32 cellular contexts compared by ENCODE assay signal in the genomic region with DNA sequence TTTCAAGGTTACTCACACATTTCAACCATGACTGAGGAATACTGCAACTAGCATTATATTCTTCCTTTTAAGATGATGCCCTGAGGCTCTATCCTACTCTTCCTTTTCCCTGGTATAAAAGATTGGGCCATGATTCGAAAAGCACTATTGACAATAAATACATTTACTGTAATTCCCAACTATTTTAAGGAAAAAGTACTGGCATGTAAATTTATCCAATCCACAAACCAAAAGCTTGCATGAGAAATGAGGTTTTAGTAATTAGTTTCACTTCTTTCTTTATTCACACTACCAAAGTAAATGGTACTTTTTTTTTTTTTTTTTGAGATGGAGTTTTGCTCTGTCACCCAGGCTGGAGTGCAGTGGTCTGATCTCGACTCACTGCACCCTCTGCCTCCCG.
"Had no signal": no experiment of that assay in that cellular context is flagged by ENCODE, and none has a peak within 500 bp of the region (broad histone marks: within the 10 kb centered on the region; RNA-seq: fewer than 3 reads in every experiment).

No MANE protein-coding gene starts in this region.

- H3K4me3 Mint-ChIP-seq: activated CD4-positive, alpha-beta memory T cell treated with anti-CD3 and anti-CD28 coated beads, Interleukin-2, amount 10 ng/mL, durations not matched to agents 7 days and 5 days; activated CD4-positive, alpha-beta T cell treated with anti-CD3 and anti-CD28 coated beads, Interleukin-2, amount 10 ng/mL, durations not matched to agents 7 days and 5 days; activated naive CD4-positive, alpha-beta T cell treated with anti-CD3 and anti-CD28 coated beads, Interleukin-2, amount 10 ng/mL, durations not matched to agents 7 days and 5 days; activated naive CD8-positive, alpha-beta T cell treated with anti-CD3 and anti-CD28 coated beads for 36 hours; activated naive CD8-positive, alpha-beta T cell treated with anti-CD3 and anti-CD28 coated beads, Interleukin-2, amount 50 U/mL, for 24 hours; activated T-cell treated with anti-CD3 and anti-CD28 coated beads, Interleukin-2, amount 50 U/mL, for 24 hours; activated T-cell treated with anti-CD3 and anti-CD28 coated beads, Interleukin-2, amount 50 U/mL, for 72 hours; effector memory CD8-positive, alpha-beta T cell; WTC11 had no signal

- H3K9me3 Mint-ChIP-seq: activated CD4-positive, alpha-beta T cell treated with anti-CD3 and anti-CD28 coated beads, Interleukin-2, amount 10 ng/mL, durations not matched to agents 7 days and 5 days; activated naive CD4-positive, alpha-beta T cell treated with anti-CD3 and anti-CD28 coated beads, Interleukin-2, amount 10 ng/mL, durations not matched to agents 7 days and 5 days; activated naive CD8-positive, alpha-beta T cell treated with anti-CD3 and anti-CD28 coated beads, Interleukin-2, amount 50 U/mL, for 24 hours; effector memory CD8-positive, alpha-beta T cell; WTC11 had no signal

- H3K4me3 ChIP-seq: adrenal gland, body of pancreas, esophagus muscularis mucosa, gastrocnemius medialis, heart left ventricle had no signal

- H3K4me1 Mint-ChIP-seq: activated CD4-positive, alpha-beta memory T cell treated with anti-CD3 and anti-CD28 coated beads, Interleukin-2, amount 10 ng/mL, durations not matched to agents 7 days and 5 days; activated CD4-positive, alpha-beta T cell treated with anti-CD3 and anti-CD28 coated beads, Interleukin-2, amount 10 ng/mL, durations not matched to agents 7 days and 5 days; activated naive CD4-positive, alpha-beta T cell treated with anti-CD3 and anti-CD28 coated beads, Interleukin-2, amount 10 ng/mL, durations not matched to agents 7 days and 5 days; activated naive CD8-positive, alpha-beta T cell treated with anti-CD3 and anti-CD28 coated beads for 36 hours; activated naive CD8-positive, alpha-beta T cell treated with anti-CD3 and anti-CD28 coated beads, Interleukin-2, amount 50 U/mL, for 24 hours; WTC11 had no signal

- H3K36me3 Mint-ChIP-seq: activated naive CD4-positive, alpha-beta T cell treated with anti-CD3 and anti-CD28 coated beads, Interleukin-2, amount 10 ng/mL, durations not matched to agents 7 days and 5 days; activated naive CD8-positive, alpha-beta T cell treated with anti-CD3 and anti-CD28 coated beads for 36 hours; WTC11 had no signal

- H3K27ac ChIP-seq: adrenal gland, body of pancreas, esophagus muscularis mucosa, foreskin keratinocyte, gastrocnemius medialis, heart left ventricle, VCaP had no signal

- H3K27me3 ChIP-seq: adrenal gland, body of pancreas, esophagus muscularis mucosa, foreskin keratinocyte, gastrocnemius medialis, heart left ventricle had no signal

- H3K36me3 ChIP-seq: adrenal gland, esophagus muscularis mucosa, gastrocnemius medialis, heart left ventricle had no signal

- ATAC-seq: activated naive CD8-positive, alpha-beta T cell treated with anti-CD3 and anti-CD28 coated beads, Interleukin-2, amount 50 U/mL, for 24 hours; activated T-cell treated with anti-CD3 and anti-CD28 coated beads, Interleukin-2, amount 50 U/mL, for 72 hours; body of pancreas; effector memory CD8-positive, alpha-beta T cell; foreskin keratinocyte; gastrocnemius medialis; heart left ventricle; WTC11 had no signal

- H3K4me1 ChIP-seq: adrenal gland, body of pancreas, esophagus muscularis mucosa, foreskin keratinocyte, gastrocnemius medialis, heart left ventricle had no signal

- H3K27me3 Mint-ChIP-seq: activated CD4-positive, alpha-beta memory T cell treated with anti-CD3 and anti-CD28 coated beads, Interleukin-2, amount 10 ng/mL, durations not matched to agents 7 days and 5 days; activated CD4-positive, alpha-beta T cell treated with anti-CD3 and anti-CD28 coated beads, Interleukin-2, amount 10 ng/mL, durations not matched to agents 7 days and 5 days; activated naive CD4-positive, alpha-beta T cell treated with anti-CD3 and anti-CD28 coated beads, Interleukin-2, amount 10 ng/mL, durations not matched to agents 7 days and 5 days; activated naive CD8-positive, alpha-beta T cell treated with anti-CD3 and anti-CD28 coated beads for 36 hours; activated naive CD8-positive, alpha-beta T cell treated with anti-CD3 and anti-CD28 coated beads, Interleukin-2, amount 50 U/mL, for 24 hours; activated T-cell treated with anti-CD3 and anti-CD28 coated beads, Interleukin-2, amount 50 U/mL, for 24 hours; effector memory CD8-positive, alpha-beta T cell had no signal

- H3K27ac Mint-ChIP-seq: activated CD4-positive, alpha-beta memory T cell treated with anti-CD3 and anti-CD28 coated beads, Interleukin-2, amount 10 ng/mL, durations not matched to agents 7 days and 5 days; activated CD4-positive, alpha-beta T cell treated with anti-CD3 and anti-CD28 coated beads, Interleukin-2, amount 10 ng/mL, durations not matched to agents 7 days and 5 days; activated naive CD4-positive, alpha-beta T cell treated with anti-CD3 and anti-CD28 coated beads, Interleukin-2, amount 10 ng/mL, durations not matched to agents 7 days and 5 days; activated naive CD8-positive, alpha-beta T cell treated with anti-CD3 and anti-CD28 coated beads for 36 hours; activated naive CD8-positive, alpha-beta T cell treated with anti-CD3 and anti-CD28 coated beads, Interleukin-2, amount 50 U/mL, for 24 hours; activated T-cell treated with anti-CD3 and anti-CD28 coated beads, Interleukin-2, amount 50 U/mL, for 24 hours; activated T-cell treated with anti-CD3 and anti-CD28 coated beads, Interleukin-2, amount 50 U/mL, for 72 hours; effector memory CD8-positive, alpha-beta T cell; WTC11 had no signal

- H3K9me3 ChIP-seq: adrenal gland, body of pancreas, esophagus muscularis mucosa, gastrocnemius medialis, heart left ventricle had no signal

- DNase-seq: activated CD4-positive, alpha-beta memory T cell treated with anti-CD3 and anti-CD28 coated beads, Interleukin-2, amount 10 ng/mL, durations not matched to agents 7 days and 5 days; activated CD4-positive, alpha-beta T cell treated with anti-CD3 and anti-CD28 coated beads for 1 hour; activated CD4-positive, alpha-beta T cell treated with anti-CD3 and anti-CD28 coated beads for 4 hours; activated CD4-positive, alpha-beta T cell treated with anti-CD3 and anti-CD28 coated beads, Interleukin-2, amount 10 ng/mL, durations not matched to agents 7 days and 5 days; activated CD4-positive, alpha-beta T cell treated with anti-CD3 and anti-CD28 coated beads, Interleukin-2, amount 50 U/mL, for 4 hours; activated CD8-positive, alpha-beta memory T cell treated with anti-CD3 and anti-CD28 coated beads, Interleukin-2, amount 50 U/mL, for 48 hours; activated gamma-delta T cell; activated naive CD4-positive, alpha-beta T cell; activated naive CD4-positive, alpha-beta T cell treated with anti-CD3 and anti-CD28 coated beads, Interleukin-2, amount 10 ng/mL, durations not matched to agents 7 days and 5 days; activated naive CD8-positive, alpha-beta T cell treated with anti-CD3 and anti-CD28 coated beads for 36 hours; activated naive CD8-positive, alpha-beta T cell treated with anti-CD3 and anti-CD28 coated beads, Interleukin-2, amount 50 U/mL, for 24 hours; activated T-cell treated with anti-CD3 and anti-CD28 coated beads for 4 hours; activated T-cell treated with anti-CD3 and anti-CD28 coated beads, Interleukin-2, amount 50 U/mL, for 24 hours; activated T-cell treated with anti-CD3 and anti-CD28 coated beads, Interleukin-2, amount 50 U/mL, for 72 hours; adrenal gland; amygdala; aorta; body of pancreas; caudate nucleus; cortex of kidney; dermis blood vessel endothelial cell; effector CD4-positive, alpha-beta T cell; effector memory CD8-positive, alpha-beta T cell; erythroblast; foreskin keratinocyte; gastrocnemius medialis; glutamatergic neuron; heart left ventricle; hypothalamus had no signal
